24 cellular contexts compared by ENCODE assay signal in genomic region chr6:9535106-9535505, GRCh38.
DNase-seq lines count a peak whose midpoint lies in the region; ATAC-seq, FAIRE-seq and TF ChIP-seq lines count a peak whose summit lies in the region.
"Had no signal": no experiment of that assay in that cellular context is flagged by ENCODE, and none has a peak within 500 bp of the region (broad histone marks: within the 10 kb centered on the region; RNA-seq: fewer than 3 reads in every experiment).

No MANE protein-coding gene starts in this region.

- TF ChIP-seq RAD21 in A549 (conservative IDR thresholded peaks at IDR 0.05 in 1 of 2, IDR thresholded peaks at IDR 0.05 in 1 of 2), result no peak
- no peak for TF ChIP-seq RAD21 in IMR-90 (IDR thresholded peaks at IDR 0.05; ENCODE audit: low read length)

- no TSS peak for BruUV-seq in IMR-90 (replicated peaks; lab: Mats Ljungman, UMichigan)

- H2BK20ac ChIP-seq in IMR-90 (ENCODE audit: low read depth, low read length), result peak overlapping the region; percentile 12; the same call in 1 of the 2 replicates

- no peak overlapping the region for H2BK5ac ChIP-seq in IMR-90 (ENCODE audit: low read depth, low read length, poor library complexity, severe bottlenecking)

- peaks cover 3% of the 10 kb centered on the region; the same call in 1 of the 2 replicates for H3K9me1 ChIP-seq in IMR-90 (ENCODE audit: insufficient read depth, low read length)

- H4K20me1 ChIP-seq in IMR-90 (ENCODE audit: insufficient read depth, low read length), result no peaks in the 10 kb centered on the region
- H4K20me1 ChIP-seq: BLaER1 had no signal

- intact Hi-C loops in IMR-90 (cut with micrococcal nuclease), result no loop called here

- H3K18ac ChIP-seq in IMR-90 (ENCODE audit: low read depth, low read length), result peak overlapping the region; percentile 57; the same call in 1 of the 2 replicates

- TF ChIP-seq CTCF in A549 (IDR thresholded peaks at IDR 0.05) (no peak), IMR-90 (conservative IDR thresholded peaks at IDR 0.05; ENCODE audit: low read depth, low read length) (no peak), gastroesophageal sphincter (IDR thresholded peaks at IDR 0.05) (no peak)

- TF ChIP-seq EP300 in A549 (IDR thresholded peaks at IDR 0.05), result no peak
- no peak for TF ChIP-seq EP300 in gastroesophageal sphincter (IDR thresholded peaks at IDR 0.05)

- no peak overlapping the region for H2AK9ac ChIP-seq in IMR-90 (replicated peaks; ENCODE audit: low read depth, low read length, poor library complexity)

- DNase-seq in A549 (ENCODE audit: low read depth in 1 of 2, low spot score in 1 of 2) (no peak), IMR-90 (no peak), SK-N-MC (ENCODE audit: low read depth, low spot score) (no peak), NCI-H2029 (lab: John Stamatoyannopoulos, UW) (no peak), HPDE6-E6E7 (ENCODE audit: extremely low spot score) (no peak)
- DNase-seq: ACHN; BE2C; C1 segment of cervical spinal cord; CD4-positive, alpha-beta memory T cell; CD4-positive, CD25-positive, alpha-beta regulatory T cell; CD8-positive, alpha-beta memory T cell; COR-L47; DMS 273 treated with DMSO at 0.1 percent for 48 hours; DMS153; DMS53; DMS79; DND-41; EL; GDM1 had no signal

- peaks cover 38% of the 10 kb centered on the region for H3K4me1 ChIP-seq in A549
- H3K4me1 ChIP-seq in IMR-90 (ENCODE audit: control insufficient read depth, insufficient read depth, low read length), result no peaks in the 10 kb centered on the region
- H3K4me1 ChIP-seq in gastroesophageal sphincter, result no peaks in the 10 kb centered on the region
- H3K4me1 ChIP-seq: BE2C, BLaER1 had no signal

- in situ Hi-C loops in IMR-90 (cut with MboI; ENCODE audit: low sequenced_read_pairs), result loop anchor here (25.0 kb wide), 2 partner anchors 548 to 877 kb away; partner anchors contain the start of gene TFAP2A

- H2BK120ac ChIP-seq in IMR-90 (ENCODE audit: low read depth, low read length), result no peak overlapping the region

- H4K5ac ChIP-seq in IMR-90 (ENCODE audit: low read depth, low read length), result no peak overlapping the region

- H3K4me3 ChIP-seq in A549, result no peak overlapping the region
- no peak overlapping the region for H3K4me3 ChIP-seq in IMR-90 (ENCODE audit: insufficient read depth, low read depth, low read length)
- no peak overlapping the region for H3K4me3 ChIP-seq in SK-N-MC
- no peak overlapping the region for H3K4me3 ChIP-seq in gastroesophageal sphincter
- H3K4me3 ChIP-seq: BLaER1, GM12878 had no signal

- 25% methylated on average over 2 of the region's 2 CpGs for WGBS in A549 (ENCODE audit: missing lambda C conversion rate)
- WGBS in IMR-90 (ENCODE audit: extremely low coverage in 2 of 2, insufficient read length in 1 of 2), 2 experiments, result no CpG with 5 or more reads among the region's 2 CpGs
- 52 to 67% methylated on average over 2 of the region's 2 CpGs for WGBS in gastroesophageal sphincter (ENCODE audit: low coverage in 1 of 2), 2 donors

- CTCF ChIA-PET in A549 (lab: Yijun Ruan, JAX) (no interaction called here), IMR-90 (lab: Yijun Ruan, JAX) (no interaction called here)

- H3K56ac ChIP-seq in IMR-90 (ENCODE audit: extremely low read depth, insufficient read depth, low read length), result no peak overlapping the region

- H2AFZ ChIP-seq in IMR-90 (replicated peaks; ENCODE audit: low read length, poor library complexity), result no peak overlapping the region

- H3K9ac ChIP-seq in IMR-90 (ENCODE audit: low read depth, low read length) (no peak overlapping the region), SK-N-MC (ENCODE audit: insufficient read length) (no peak overlapping the region)
- H3K9ac ChIP-seq: BLaER1 had no signal

- TF ChIP-seq POLR2A in A549 (IDR thresholded peaks at IDR 0.05; ENCODE audit: low read length) (no peak), IMR-90 (IDR thresholded peaks at IDR 0.05; ENCODE audit: low read depth, low read length) (no peak), gastroesophageal sphincter (IDR thresholded peaks at IDR 0.05) (no peak)

- no peaks in the 10 kb centered on the region for H3K36me3 ChIP-seq in IMR-90 (ENCODE audit: control insufficient read depth, insufficient read depth, low read length)
- H3K36me3 ChIP-seq in SK-N-MC (ENCODE audit: insufficient read depth, low read length), result no peaks in the 10 kb centered on the region
- H3K36me3 ChIP-seq in gastroesophageal sphincter, result no peaks in the 10 kb centered on the region
- H3K36me3 ChIP-seq: BE2C, BLaER1 had no signal

- no peak overlapping the region for H4K8ac ChIP-seq in IMR-90 (ENCODE audit: low read depth in 2 of 2, low read length in 2 of 2)

- ATAC-seq in A549 (no peak), IMR-90 (ENCODE audit: low read depth) (peak; percentile 51; the same call in 1 of the 2 replicates), gastroesophageal sphincter (no peak)
- ATAC-seq: GM12878 had no signal

- POLR2A ChIA-PET in A549 (lab: Yijun Ruan, JAX), result no interaction called here
- POLR2A ChIA-PET in IMR-90 (lab: Charles Lee; ENCODE audit: unreplicated experiment), result no interaction called here

- no peak overlapping the region for H4K91ac ChIP-seq in IMR-90 (ENCODE audit: insufficient read depth, low read depth, low read length)

- no peak overlapping the region for H2BK15ac ChIP-seq in IMR-90 (ENCODE audit: low read depth, low read length)

- H3K27me3 ChIP-seq in IMR-90 (ENCODE audit: control insufficient read depth, insufficient read depth, low read length) (no peaks in the 10 kb centered on the region), gastroesophageal sphincter (no peaks in the 10 kb centered on the region)
- H3K27me3 ChIP-seq: BE2C, BLaER1 had no signal

- no peak overlapping the region for H3K4ac ChIP-seq in IMR-90 (ENCODE audit: low read depth, low read length)

- H3K4me2 ChIP-seq in A549 (peak overlapping the region; percentile 28; the same call in 2 of the 3 replicates), IMR-90 (ENCODE audit: low read depth, low read length) (no peak overlapping the region)
- H3K4me2 ChIP-seq: BLaER1 had no signal

- no peaks in the 10 kb centered on the region for H3K79me1 ChIP-seq in IMR-90 (ENCODE audit: low read depth in 1 of 2, low read length in 2 of 2)

- H3K9me3 ChIP-seq in A549, result no peaks in the 10 kb centered on the region
- H3K9me3 ChIP-seq in IMR-90 (ENCODE audit: control insufficient read depth, insufficient read depth, low read length), result no peaks in the 10 kb centered on the region
- H3K9me3 ChIP-seq in SK-N-MC (ENCODE audit: low read depth, low read length), result peaks cover 5% of the 10 kb centered on the region; the same call in 1 of the 2 replicates
- no peaks in the 10 kb centered on the region for H3K9me3 ChIP-seq in gastroesophageal sphincter
- H3K9me3 ChIP-seq: BE2C, BLaER1 had no signal

- no peak overlapping the region for H3K14ac ChIP-seq in IMR-90 (replicated peaks; ENCODE audit: low read depth, low read length)

- H3K23ac ChIP-seq in IMR-90 (ENCODE audit: low read depth, low read length), result no peak overlapping the region

- FAIRE-seq in A549 (lab: Jason Lieb, UNC), result no peak
- FAIRE-seq: GM12878, GM12892, GM18507 had no signal

- H2AK5ac ChIP-seq in IMR-90 (ENCODE audit: low read depth, low read length), result no peak overlapping the region

- dilution Hi-C loops in IMR-90 (cut with HindIII; ENCODE audit: low sequenced_read_pairs, unreplicated experiment), result no loop called here

- H3K27ac ChIP-seq in A549 (peak overlapping the region in 1 of 2 experiments; percentile 46; a peak in 1 of 6 replicates), IMR-90 (ENCODE audit: insufficient read depth, low read length) (no peak overlapping the region), SK-N-MC (peak overlapping the region; percentile 34), gastroesophageal sphincter (no peak overlapping the region)
- H3K27ac ChIP-seq: BLaER1 had no signal

TF ChIP-seq in A549, 52 proteins besides CTCF, POLR2A, EP300 and RAD21 (continues in another document):
- no peak for TF ChIP-seq HOXB5 (CRISPR knock-in tag; IDR thresholded peaks at IDR 0.05)
- TF ChIP-seq RFX5 (IDR thresholded peaks at IDR 0.05), result no peak
- no peak for TF ChIP-seq JUNB (IDR thresholded peaks at IDR 0.05)
- TF ChIP-seq RNF2 (IDR thresholded peaks at IDR 0.05; ENCODE audit: borderline replicate concordance, low read depth), result no peak
- no peak for TF ChIP-seq ELK1 (IDR thresholded peaks at IDR 0.05; ENCODE audit: low read depth, low read length)
- no peak for TF ChIP-seq MAZ (IDR thresholded peaks at IDR 0.05; ENCODE audit: borderline replicate concordance, low read depth, low read length)
- TF ChIP-seq SREBF2 (IDR thresholded peaks at IDR 0.05), result no peak
- TF ChIP-seq HOXB13 (CRISPR knock-in tag; IDR thresholded peaks at IDR 0.05; ENCODE audit: low read depth), result no peak
- TF ChIP-seq HEYL (CRISPR knock-in tag; IDR thresholded peaks at IDR 0.05), result no peak
- no peak for TF ChIP-seq HDAC2 (IDR thresholded peaks at IDR 0.05)

TF ChIP-seq in IMR-90, 13 proteins besides CTCF, POLR2A, EP300 and RAD21:
- TF ChIP-seq MXI1 (IDR thresholded peaks at IDR 0.05; ENCODE audit: borderline replicate concordance, low read depth, low read length), result no peak
- peak; percentile 69; the same call in 1 of the 2 replicates for TF ChIP-seq NFE2L2 (IDR thresholded peaks at IDR 0.05; ENCODE audit: low read depth, low read length)
